ENCODE assay signal across 14 cellular contexts in genomic region chr5:166166071-166166470, GRCh38.
"Had no signal": no experiment of that assay in that cellular context is flagged by ENCODE, and none has a peak within 500 bp of the region (broad histone marks: within the 10 kb centered on the region; RNA-seq: fewer than 3 reads in every experiment).

No MANE protein-coding gene starts in this region.

- H3K27me3 ChIP-seq: gastrocnemius medialis, heart left ventricle, pancreas, tibial nerve, uterus had no signal

- H3K9me3 ChIP-seq: gastrocnemius medialis, pancreas, tibial nerve, uterus had no signal

- H3K4me1 ChIP-seq: gastrocnemius medialis, heart left ventricle, pancreas, tibial nerve, uterus had no signal

- FAIRE-seq: astrocyte, bronchial epithelial cell, pancreas had no signal

- H3K36me3 ChIP-seq: gastrocnemius medialis, heart left ventricle, pancreas, tibial nerve, uterus had no signal

- DNase-seq: activated naive CD4-positive, alpha-beta T cell treated with anti-CD3 and anti-CD28 coated beads for 36 hours; dermis blood vessel endothelial cell; erythroblast; gastrocnemius medialis; heart left ventricle; naive B cell; pancreas; stimulated activated CD4-positive, alpha-beta T cell treated with anti-CD3 and anti-CD28 coated beads, Interleukin-12 subunit alpha, Interleukin-12 subunit beta, amount 100 ng/mL, for 4 hours; stimulated activated CD4-positive, alpha-beta T cell treated with anti-CD3 and anti-CD28 coated beads, Interleukin-4, amount 100 ng/mL, for 1 hour; stimulated activated naive CD4-positive, alpha-beta T cell; uterus had no signal

- H3K4me3 ChIP-seq: gastrocnemius medialis, heart left ventricle, pancreas, tibial nerve, uterus had no signal

- H3K27ac ChIP-seq: gastrocnemius medialis, heart left ventricle, pancreas, tibial nerve, uterus had no signal
